ENCODE assay signal across 27 cellular contexts in the genomic region with DNA sequence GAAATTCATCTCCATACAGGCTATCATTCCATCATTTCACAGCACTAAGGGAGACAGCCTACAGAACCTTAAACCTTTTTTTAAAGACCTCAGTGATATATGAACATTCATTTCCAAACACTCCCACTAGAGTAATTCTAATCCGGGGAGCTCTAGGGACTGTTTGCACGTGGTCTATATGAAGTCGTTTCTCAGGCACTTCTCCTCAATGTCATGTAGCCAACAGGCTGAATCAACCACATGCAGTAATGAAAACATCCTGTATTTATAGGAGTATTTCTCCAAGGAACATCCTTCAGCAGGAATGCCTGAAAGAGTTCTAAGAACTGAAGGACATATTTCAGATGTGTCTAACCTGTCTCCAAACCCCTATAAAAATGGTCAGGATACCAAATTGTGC.
A peak's percentile ranks its signal among the peaks of the same experiment; 100 is the strongest.
DNase-seq lines count a peak whose midpoint lies in the region; ATAC-seq and TF ChIP-seq lines count a peak whose summit lies in the region.
"Had no signal": no experiment of that assay in that cellular context is flagged by ENCODE, and none has a peak within 500 bp of the region (broad histone marks: within the 10 kb centered on the region; RNA-seq: fewer than 3 reads in every experiment).

No MANE protein-coding gene starts in this region.

- H3K27me3 Mint-ChIP-seq in Calu3 (ENCODE audit: unreplicated experiment), result no peaks in the 10 kb centered on the region
- H3K27me3 Mint-ChIP-seq: activated CD4-positive, alpha-beta memory T cell treated with anti-CD3 and anti-CD28 coated beads for 36 hours had no signal

- H3K36me3 Mint-ChIP-seq in Calu3 (ENCODE audit: insufficient read depth, unreplicated experiment), result no peaks in the 10 kb centered on the region
- H3K36me3 Mint-ChIP-seq: activated CD4-positive, alpha-beta memory T cell treated with anti-CD3 and anti-CD28 coated beads for 36 hours; WTC11 had no signal

- no peaks in the 10 kb centered on the region for H3K36me3 ChIP-seq in MG63
- no peaks in the 10 kb centered on the region for H3K36me3 ChIP-seq in osteoblast (ENCODE audit: insufficient read depth, low read length)
- H3K36me3 ChIP-seq in HAP-1 (replicated peaks), result no peaks in the 10 kb centered on the region
- H3K36me3 ChIP-seq: adrenal gland, left lung, prostate gland, tibial nerve had no signal

- intact Hi-C loops in Calu3 (cut with micrococcal nuclease; ENCODE audit: unreplicated experiment), result no loop called here

- no peaks in the 10 kb centered on the region for H3K79me2 ChIP-seq in osteoblast (ENCODE audit: insufficient read depth, low read length)

- DNase-seq in EL, result peak; percentile 31
- DNase-seq in MG63, result peak; percentile 35
- DNase-seq in fibroblast of gingiva (ENCODE audit: low read depth), result peak; percentile 43
- DNase-seq in osteoblast (ENCODE audit: insufficient read length, low spot score, missing footprints), result no peak
- DNase-seq in HAP-1 (ENCODE audit: low spot score in 2 of 2), result no peak
- DNase-seq in stimulated activated CD4-positive, alpha-beta T cell treated with anti-CD3 and anti-CD28 coated beads, Interleukin-4, amount 100 ng/mL, for 24 hours, result no peak
- DNase-seq in Calu3, result no peak
- DNase-seq: activated CD4-positive, alpha-beta memory T cell treated with anti-CD3 and anti-CD28 coated beads for 36 hours; activated effector memory CD4-positive, alpha-beta T cell treated with anti-CD3 and anti-CD28 coated beads, Interleukin-2, amount 50 U/mL, for 16 hours; adrenal gland; caudate nucleus; DND-41; erythroblast; glutamatergic neuron; Karpas-422; left lung; NCI-H1105 treated with DMSO at 0.1 percent for 48 hours; NCI-H2107; NCI-H510A; stimulated activated naive CD4-positive, alpha-beta T cell treated with Interleukin-2 at 50 U/mL for 16 hours had no signal

- H3K4me1 ChIP-seq in osteoblast (ENCODE audit: insufficient read depth, low read length) (peaks cover 3% of the 10 kb centered on the region), HAP-1 (no peaks in the 10 kb centered on the region)
- H3K4me1 ChIP-seq: adrenal gland, left lung, prostate gland, tibial nerve had no signal

- TF ChIP-seq CTCF in osteoblast (IDR thresholded peaks at IDR 0.05; ENCODE audit: extremely low read depth, low read depth, low read length) (no peak), Calu3 (IDR thresholded peaks at IDR 0.05; ENCODE audit: unreplicated experiment) (no peak)

- no peak overlapping the region for H3K4me2 ChIP-seq in osteoblast (ENCODE audit: insufficient read depth, low read length)

- H3K4me1 Mint-ChIP-seq in Calu3 (ENCODE audit: low read depth, unreplicated experiment), result no peaks in the 10 kb centered on the region

- no peak overlapping the region for H3K4me3 ChIP-seq in MG63
- no peak overlapping the region for H3K4me3 ChIP-seq in osteoblast (ENCODE audit: insufficient read depth, low read length)
- no peak overlapping the region for H3K4me3 ChIP-seq in HAP-1
- H3K4me3 ChIP-seq: adrenal gland, left lung, prostate gland, SK-N-MC, skin epidermis, tibial nerve had no signal

- BruUV-seq in Calu3 (replicated peaks; lab: Mats Ljungman, UMichigan), result no TSS peak

- H3K27me3 ChIP-seq in MG63 (no peaks in the 10 kb centered on the region), osteoblast (ENCODE audit: insufficient read depth, low read length) (no peaks in the 10 kb centered on the region), HAP-1 (ENCODE audit: low read depth) (no peaks in the 10 kb centered on the region)
- H3K27me3 ChIP-seq: adrenal gland, left lung, tibial nerve had no signal

- H3K9me3 Mint-ChIP-seq in Calu3 (ENCODE audit: low read depth, unreplicated experiment), result no peaks in the 10 kb centered on the region
- H3K9me3 Mint-ChIP-seq: activated CD4-positive, alpha-beta memory T cell treated with anti-CD3 and anti-CD28 coated beads for 36 hours; T-helper 2 cell treated with Interferon-gamma antibody and Interleukin-4, amounts not matched to agents 5 μg/mL and 100 μg/mL, for 36 hours; WTC11 had no signal

- peak overlapping the region; percentile 32 for H2AFZ ChIP-seq in osteoblast (ENCODE audit: low read length)

- H3K27ac ChIP-seq in osteoblast (ENCODE audit: low read depth, low read length), result no peak overlapping the region
- H3K27ac ChIP-seq: adrenal gland, left lung, prostate gland, SK-N-MC, skin epidermis, tibial nerve had no signal

- no peaks in the 10 kb centered on the region for H4K20me1 ChIP-seq in osteoblast (ENCODE audit: insufficient read depth, low read length)

- H3K9me3 ChIP-seq in MG63, result no peaks in the 10 kb centered on the region
- H3K9me3 ChIP-seq in osteoblast (ENCODE audit: low read depth, low read length), result no peaks in the 10 kb centered on the region
- no peaks in the 10 kb centered on the region for H3K9me3 ChIP-seq in HAP-1
- H3K9me3 ChIP-seq: adrenal gland, left lung, prostate gland, tibial nerve had no signal

- in situ Hi-C loops in HAP-1 (cut with MboI; ENCODE audit: low sequenced_read_pairs), result no loop called here

- H3K27ac Mint-ChIP-seq in Calu3 (ENCODE audit: unreplicated experiment), result no peak overlapping the region
- H3K27ac Mint-ChIP-seq: activated CD4-positive, alpha-beta memory T cell treated with anti-CD3 and anti-CD28 coated beads for 36 hours; T-helper 2 cell treated with Interferon-gamma antibody and Interleukin-4, amounts not matched to agents 5 μg/mL and 100 μg/mL, for 36 hours; WTC11 had no signal

- no peak for ATAC-seq in SK-N-SH treated with all-trans-retinoic acid at 6 μM for 48 hours
- ATAC-seq: left lung, WTC11 had no signal

- CTCF ChIA-PET in Calu3 (lab: Charles Lee), result no interaction called here

- no peak overlapping the region for H3K4me3 Mint-ChIP-seq in Calu3 (ENCODE audit: low read depth, unreplicated experiment)
- H3K4me3 Mint-ChIP-seq: activated CD4-positive, alpha-beta memory T cell treated with anti-CD3 and anti-CD28 coated beads for 36 hours; T-helper 2 cell treated with Interferon-gamma antibody and Interleukin-4, amounts not matched to agents 5 μg/mL and 100 μg/mL, for 36 hours; WTC11 had no signal

TF ChIP-seq in SK-N-SH treated with all-trans-retinoic acid at 6 μM for 48 hours, 23 proteins besides CTCF, POLR2A, EP300 and RAD21 (continues in another document):
- no peak for TF ChIP-seq ZNF8 (CRISPR knock-in tag; IDR thresholded peaks at IDR 0.05)
- TF ChIP-seq PPARA (CRISPR knock-in tag; IDR thresholded peaks at IDR 0.05; ENCODE audit: borderline replicate concordance), result no peak
- TF ChIP-seq, protein P1, sequence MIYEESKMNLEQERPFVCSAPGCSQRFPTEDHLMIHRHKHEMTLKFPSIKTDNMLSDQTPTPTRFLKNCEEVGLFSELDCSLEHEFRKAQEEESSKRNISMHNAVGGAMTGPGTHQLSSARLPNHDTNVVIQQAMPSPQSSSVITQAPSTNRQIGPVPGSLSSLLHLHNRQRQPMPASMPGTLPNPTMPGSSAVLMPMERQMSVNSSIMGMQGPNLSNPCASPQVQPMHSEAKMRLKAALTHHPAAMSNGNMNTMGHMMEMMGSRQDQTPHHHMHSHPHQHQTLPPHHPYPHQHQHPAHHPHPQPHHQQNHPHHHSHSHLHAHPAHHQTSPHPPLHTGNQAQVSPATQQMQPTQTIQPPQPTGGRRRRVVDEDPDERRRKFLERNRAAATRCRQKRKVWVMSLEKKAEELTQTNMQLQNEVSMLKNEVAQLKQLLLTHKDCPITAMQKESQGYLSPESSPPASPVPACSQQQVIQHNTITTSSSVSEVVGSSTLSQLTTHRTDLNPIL (CRISPR knock-in tag; IDR thresholded peaks at IDR 0.05; ENCODE audit: low read depth), result no peak
- TF ChIP-seq, protein P2, sequence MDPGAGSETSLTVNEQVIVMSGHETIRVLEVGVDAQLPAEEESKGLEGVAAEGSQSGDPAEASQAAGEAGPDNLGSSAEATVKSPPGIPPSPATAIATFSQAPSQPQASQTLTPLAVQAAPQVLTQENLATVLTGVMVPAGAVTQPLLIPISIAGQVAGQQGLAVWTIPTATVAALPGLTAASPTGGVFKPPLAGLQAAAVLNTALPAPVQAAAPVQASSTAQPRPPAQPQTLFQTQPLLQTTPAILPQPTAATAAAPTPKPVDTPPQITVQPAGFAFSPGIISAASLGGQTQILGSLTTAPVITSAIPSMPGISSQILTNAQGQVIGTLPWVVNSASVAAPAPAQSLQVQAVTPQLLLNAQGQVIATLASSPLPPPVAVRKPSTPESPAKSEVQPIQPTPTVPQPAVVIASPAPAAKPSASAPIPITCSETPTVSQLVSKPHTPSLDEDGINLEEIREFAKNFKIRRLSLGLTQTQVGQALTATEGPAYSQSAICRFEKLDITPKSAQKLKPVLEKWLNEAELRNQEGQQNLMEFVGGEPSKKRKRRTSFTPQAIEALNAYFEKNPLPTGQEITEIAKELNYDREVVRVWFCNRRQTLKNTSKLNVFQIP (CRISPR knock-in tag; IDR thresholded peaks at IDR 0.05; ENCODE audit: borderline replicate concordance, low read depth), result no peak
- no peak for TF ChIP-seq BACH2 (CRISPR knock-in tag; IDR thresholded peaks at IDR 0.05; ENCODE audit: borderline replicate concordance)
- TF ChIP-seq, protein P3, sequence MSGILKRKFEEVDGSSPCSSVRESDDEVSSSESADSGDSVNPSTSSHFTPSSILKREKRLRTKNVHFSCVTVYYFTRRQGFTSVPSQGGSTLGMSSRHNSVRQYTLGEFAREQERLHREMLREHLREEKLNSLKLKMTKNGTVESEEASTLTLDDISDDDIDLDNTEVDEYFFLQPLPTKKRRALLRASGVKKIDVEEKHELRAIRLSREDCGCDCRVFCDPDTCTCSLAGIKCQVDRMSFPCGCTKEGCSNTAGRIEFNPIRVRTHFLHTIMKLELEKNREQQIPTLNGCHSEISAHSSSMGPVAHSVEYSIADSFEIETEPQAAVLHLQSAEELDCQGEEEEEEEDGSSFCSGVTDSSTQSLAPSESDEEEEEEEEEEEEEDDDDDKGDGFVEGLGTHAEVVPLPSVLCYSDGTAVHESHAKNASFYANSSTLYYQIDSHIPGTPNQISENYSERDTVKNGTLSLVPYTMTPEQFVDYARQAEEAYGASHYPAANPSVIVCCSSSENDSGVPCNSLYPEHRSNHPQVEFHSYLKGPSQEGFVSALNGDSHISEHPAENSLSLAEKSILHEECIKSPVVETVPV (CRISPR knock-in tag; IDR thresholded peaks at IDR 0.05), result no peak
- TF ChIP-seq, protein P4, sequence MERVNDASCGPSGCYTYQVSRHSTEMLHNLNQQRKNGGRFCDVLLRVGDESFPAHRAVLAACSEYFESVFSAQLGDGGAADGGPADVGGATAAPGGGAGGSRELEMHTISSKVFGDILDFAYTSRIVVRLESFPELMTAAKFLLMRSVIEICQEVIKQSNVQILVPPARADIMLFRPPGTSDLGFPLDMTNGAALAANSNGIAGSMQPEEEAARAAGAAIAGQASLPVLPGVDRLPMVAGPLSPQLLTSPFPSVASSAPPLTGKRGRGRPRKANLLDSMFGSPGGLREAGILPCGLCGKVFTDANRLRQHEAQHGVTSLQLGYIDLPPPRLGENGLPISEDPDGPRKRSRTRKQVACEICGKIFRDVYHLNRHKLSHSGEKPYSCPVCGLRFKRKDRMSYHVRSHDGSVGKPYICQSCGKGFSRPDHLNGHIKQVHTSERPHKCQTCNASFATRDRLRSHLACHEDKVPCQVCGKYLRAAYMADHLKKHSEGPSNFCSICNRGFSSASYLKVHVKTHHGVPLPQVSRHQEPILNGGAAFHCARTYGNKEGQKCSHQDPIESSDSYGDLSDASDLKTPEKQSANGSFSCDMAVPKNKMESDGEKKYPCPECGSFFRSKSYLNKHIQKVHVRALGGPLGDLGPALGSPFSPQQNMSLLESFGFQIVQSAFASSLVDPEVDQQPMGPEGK (CRISPR knock-in tag; IDR thresholded peaks at IDR 0.05; ENCODE audit: borderline replicate concordance), result no peak
- TF ChIP-seq ZFP3 (CRISPR knock-in tag; IDR thresholded peaks at IDR 0.05), result no peak

Comparison
In these comparisons a context has a peak if more than half of its experiments do, and no peak if none do; other contexts are left out.
1. DNase-seq: peak in EL (single experiment), MG63 (single experiment) and fibroblast of gingiva (single experiment); none in osteoblast (single experiment), HAP-1 (0 of 2), stimulated activated CD4-positive, alpha-beta T cell treated with anti-CD3 and anti-CD28 coated beads, Interleukin-4, amount 100 ng/mL, for 24 hours (single experiment) and Calu3 (single experiment).